In the genomic region with DNA sequence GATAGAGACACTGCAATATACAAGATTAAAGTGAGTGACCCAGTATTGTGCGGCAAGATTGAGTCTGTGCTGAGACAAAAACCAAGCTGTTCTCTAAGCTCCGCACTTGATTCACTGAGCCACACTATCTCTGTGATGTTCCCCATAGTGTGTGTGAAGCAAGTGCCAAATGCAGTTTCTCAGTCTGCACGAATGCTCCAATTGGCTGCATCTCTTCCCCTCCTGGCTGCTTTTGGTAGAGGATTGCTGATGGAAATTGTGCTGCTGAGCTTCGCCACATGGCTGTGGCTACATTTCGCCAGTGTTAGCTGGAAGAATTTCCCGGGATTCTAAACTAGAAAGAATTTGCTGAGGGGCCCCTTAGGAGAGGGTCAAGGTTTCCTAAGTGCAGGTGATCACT, we compare ENCODE assay signal across 17 cellular contexts.
DNase-seq lines count a peak whose midpoint lies in the region; ATAC-seq and TF ChIP-seq lines count a peak whose summit lies in the region.
"Had no signal": no experiment of that assay in that cellular context is flagged by ENCODE, and none has a peak within 500 bp of the region (broad histone marks: within the 10 kb centered on the region; RNA-seq: fewer than 3 reads in every experiment).

No MANE protein-coding gene starts in this region.

- in situ Hi-C loops in G401 (cut with HindIII; ENCODE audit: low sequenced_read_pairs): no loop called here

- H3K27ac Mint-ChIP-seq in endodermal cell: no peak overlapping the region
- no peak overlapping the region for H3K27ac Mint-ChIP-seq in activated T-helper 2 cell treated with anti-CD3 and anti-CD28 coated beads, Interferon-gamma antibody, Interleukin-2, Interleukin-4, amounts not matched to agents 10 μg/mL and 5 μg/mL and 100 μg/mL, durations not matched to agents 14 hours and 24 hours and 36 hours
- H3K27ac Mint-ChIP-seq: B cell; CD4-positive, alpha-beta T cell had no signal

- DNase-seq in G401 (ENCODE audit: low spot score) (peak; percentile 36), NCI-H446 treated with DMSO at 0.1 percent for 48 hours (lab: John Stamatoyannopoulos, UW) (peak; percentile 36), endodermal cell (peak; percentile 59), upper lobe of right lung (no peak), T1000 (lab: John Stamatoyannopoulos, UW) (no peak), NCI-H524 (lab: John Stamatoyannopoulos, UW) (no peak)
- no peak for DNase-seq in activated T-helper 2 cell treated with anti-CD3 and anti-CD28 coated beads, Interferon-gamma antibody, Interleukin-2, Interleukin-4, amounts not matched to agents 10 μg/mL and 5 μg/mL and 100 μg/mL, durations not matched to agents 14 hours and 24 hours and 36 hours (ENCODE audit: low spot score)
- DNase-seq: ACHN; C1 segment of cervical spinal cord; Calu3; CD4-positive, alpha-beta T cell; DMS 273 treated with DMSO at 0.1 percent for 48 hours; GOT3 had no signal

- H3K4me1 ChIP-seq in endodermal cell (ENCODE audit: control insufficient read depth, insufficient read depth, low read length) (no peaks in the 10 kb centered on the region), upper lobe of right lung (no peaks in the 10 kb centered on the region)

- H3K4me3 Mint-ChIP-seq in endodermal cell: no peak overlapping the region
- no peak overlapping the region for H3K4me3 Mint-ChIP-seq in activated T-helper 2 cell treated with anti-CD3 and anti-CD28 coated beads, Interferon-gamma antibody, Interleukin-2, Interleukin-4, amounts not matched to agents 10 μg/mL and 5 μg/mL and 100 μg/mL, durations not matched to agents 14 hours and 24 hours and 36 hours (ENCODE audit: low read depth)
- H3K4me3 Mint-ChIP-seq: B cell; CD4-positive, alpha-beta T cell had no signal

- TF ChIP-seq CTCF in endodermal cell (conservative IDR thresholded peaks at IDR 0.05) (peak; percentile 25), upper lobe of right lung (IDR thresholded peaks at IDR 0.05) (no peak)

- no peaks in the 10 kb centered on the region for H3K27me3 Mint-ChIP-seq in endodermal cell (ENCODE audit: insufficient read depth)
- no peaks in the 10 kb centered on the region for H3K27me3 Mint-ChIP-seq in activated T-helper 2 cell treated with anti-CD3 and anti-CD28 coated beads, Interferon-gamma antibody, Interleukin-2, Interleukin-4, amounts not matched to agents 10 μg/mL and 5 μg/mL and 100 μg/mL, durations not matched to agents 14 hours and 24 hours and 36 hours (ENCODE audit: low read depth)
- H3K27me3 Mint-ChIP-seq: B cell; CD4-positive, alpha-beta T cell had no signal

- 78 to 85% methylated on average over 4 to 6 of the region's 6 CpGs for WGBS in endodermal cell (ENCODE audit: insufficient coverage in 1 of 2, insufficient read length in 1 of 2), 2 experiments

- peak; percentile 37 for ATAC-seq in upper lobe of right lung
- ATAC-seq: GM12878, HCT116, K562 had no signal

- H3K27me3 ChIP-seq in endodermal cell (ENCODE audit: control insufficient read depth, insufficient read depth, low read length, poor library complexity, severe bottlenecking): no peaks in the 10 kb centered on the region
- no peaks in the 10 kb centered on the region for H3K27me3 ChIP-seq in upper lobe of right lung

- H3K4me1 Mint-ChIP-seq in endodermal cell: peaks cover 5% of the 10 kb centered on the region
- H3K4me1 Mint-ChIP-seq in activated T-helper 2 cell treated with anti-CD3 and anti-CD28 coated beads, Interferon-gamma antibody, Interleukin-2, Interleukin-4, amounts not matched to agents 10 μg/mL and 5 μg/mL and 100 μg/mL, durations not matched to agents 14 hours and 24 hours and 36 hours (ENCODE audit: low read depth): no peaks in the 10 kb centered on the region
- H3K4me1 Mint-ChIP-seq: B cell had no signal

- no peak overlapping the region for H3K9ac ChIP-seq in endodermal cell (ENCODE audit: extremely low read depth, low read length, poor library complexity, severe bottlenecking)

- no peaks in the 10 kb centered on the region for H3K9me3 ChIP-seq in endodermal cell (ENCODE audit: control insufficient read depth, low read length)
- no peaks in the 10 kb centered on the region for H3K9me3 ChIP-seq in upper lobe of right lung

- H3K4me3 ChIP-seq in endodermal cell (ENCODE audit: low read length) (no peak overlapping the region), upper lobe of right lung (no peak overlapping the region)
- H3K4me3 ChIP-seq: GM12878, K562 had no signal

- H3K36me3 ChIP-seq in endodermal cell (ENCODE audit: control insufficient read depth, insufficient read depth, low read length) (no peaks in the 10 kb centered on the region), upper lobe of right lung (no peaks in the 10 kb centered on the region)

- intact Hi-C loops in upper lobe of right lung (cut with DNase I): no loop called here
- intact Hi-C loops in activated T-helper 2 cell treated with anti-CD3 and anti-CD28 coated beads, Interferon-gamma antibody, Interleukin-2, Interleukin-4, amounts not matched to agents 10 μg/mL and 5 μg/mL and 100 μg/mL, durations not matched to agents 14 hours and 24 hours and 36 hours (cut with micrococcal nuclease): no loop called here

- H3K27ac ChIP-seq in endodermal cell (ENCODE audit: low read depth, low read length): no peak overlapping the region
- H3K27ac ChIP-seq in upper lobe of right lung: no peak overlapping the region

- no peaks in the 10 kb centered on the region for H3K9me3 Mint-ChIP-seq in endodermal cell
- H3K9me3 Mint-ChIP-seq in activated T-helper 2 cell treated with anti-CD3 and anti-CD28 coated beads, Interferon-gamma antibody, Interleukin-2, Interleukin-4, amounts not matched to agents 10 μg/mL and 5 μg/mL and 100 μg/mL, durations not matched to agents 14 hours and 24 hours and 36 hours: peaks cover 16% of the 10 kb centered on the region

- H3K36me3 Mint-ChIP-seq in endodermal cell (ENCODE audit: low read depth): no peaks in the 10 kb centered on the region
- H3K36me3 Mint-ChIP-seq in activated T-helper 2 cell treated with anti-CD3 and anti-CD28 coated beads, Interferon-gamma antibody, Interleukin-2, Interleukin-4, amounts not matched to agents 10 μg/mL and 5 μg/mL and 100 μg/mL, durations not matched to agents 14 hours and 24 hours and 36 hours (ENCODE audit: low read depth): no peaks in the 10 kb centered on the region

Comparison
In these comparisons a context has a peak if more than half of its experiments do, and no peak if none do; other contexts are left out.
1. DNase-seq: peak in G401 (single experiment), NCI-H446 treated with DMSO at 0.1 percent for 48 hours (single experiment) and endodermal cell (single experiment); none in upper lobe of right lung (single experiment), T1000 (single experiment), NCI-H524 (0 of 2) and activated T-helper 2 cell treated with anti-CD3 and anti-CD28 coated beads, Interferon-gamma antibody, Interleukin-2, Interleukin-4, amounts not matched to agents 10 μg/mL and 5 μg/mL and 100 μg/mL, durations not matched to agents 14 hours and 24 hours and 36 hours (single experiment).